In genomic region chr16:48788475-48788874, GRCh38 we compare ENCODE assay signal across 34 cellular contexts.
"Had no signal": no experiment of that assay in that cellular context is flagged by ENCODE, and none has a peak within 500 bp of the region (broad histone marks: within the 10 kb centered on the region; RNA-seq: fewer than 3 reads in every experiment).

No MANE protein-coding gene starts in this region.

- H3K27ac ChIP-seq: KMS-11 had no signal

- H3K36me3 ChIP-seq: MG63 had no signal

- H3K9ac ChIP-seq: KMS-11 had no signal

- H3K27me3 ChIP-seq: MG63 had no signal

- H3K4me2 ChIP-seq: KMS-11 had no signal

- H3K9me3 ChIP-seq: MG63 had no signal

- DNase-seq: Karpas-422, Kasumi-1, MG63, MM.1S, MV-4-11, NCI-H1048, NCI-H1092, NCI-H1092 treated with DMSO at 0.1 percent for 48 hours, NCI-H1105, NCI-H1105 treated with DMSO at 0.1 percent for 48 hours, NCI-H1417, NCI-H1417 treated with DMSO at 0.1 percent for 48 hours, NCI-H1436, NCI-H1436 treated with DMSO at 0.1 percent for 48 hours, NCI-H146, NCI-H1694, NCI-H1694 treated with DMSO at 0.1 percent for 48 hours, NCI-H187, NCI-H187 treated with DMSO at 0.1 percent for 48 hours, NCI-H1930, NCI-H2029, NCI-H2029 treated with DMSO at 0.1 percent for 48 hours, NCI-H2081, NCI-H2081 treated with DMSO at 0.1 percent for 48 hours, NCI-H2107, NCI-H2171, NCI-H2171 treated with DMSO at 0.1 percent for 48 hours, NCI-H2227 treated with DMSO at 0.1 percent for 48 hours, NCI-H226, NCI-H345, NCI-H446, NCI-H446 treated with DMSO at 0.1 percent for 48 hours, NCI-H510A had no signal

- H3K4me3 ChIP-seq: MG63 had no signal
